8 cellular contexts compared by ENCODE assay signal in the genomic region with DNA sequence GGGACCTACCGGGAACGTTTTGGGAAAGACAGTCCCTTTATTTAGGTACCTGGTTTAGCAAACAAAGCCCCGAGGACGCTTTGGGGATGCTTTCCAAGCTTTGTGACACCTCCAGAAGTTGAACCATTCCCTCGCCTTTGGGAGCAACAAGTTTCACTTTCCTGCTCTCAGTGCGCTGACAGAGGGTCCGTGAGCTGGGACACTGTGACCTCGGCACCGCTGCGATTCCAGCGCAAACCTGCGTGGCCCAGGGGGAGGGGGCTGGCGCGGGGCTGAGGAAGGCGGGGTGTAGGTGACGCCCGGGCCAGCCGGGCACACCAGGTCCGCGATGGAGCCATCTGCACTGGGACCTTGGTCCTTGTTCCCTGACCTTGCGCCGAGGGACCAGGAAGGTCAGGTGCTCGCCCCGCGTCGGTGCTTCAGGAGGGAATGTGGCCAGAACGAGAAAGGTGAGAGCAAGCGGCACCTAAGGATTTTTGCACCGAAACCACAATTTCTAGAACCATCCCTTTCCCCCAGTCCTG. TPM values are rescaled to one million over a fixed set of nuclear protein-coding genes. Genes with fewer than 3 reads are reported as not detected.
A peak's percentile ranks its signal among the peaks of the same experiment; 100 is the strongest.
DNase-seq lines count a peak whose midpoint lies in the region; ATAC-seq and TF ChIP-seq lines count a peak whose summit lies in the region.

No MANE protein-coding gene starts in this region.

- H3K4me3 ChIP-seq in HUES48 (ENCODE audit: low read depth, low read length): peak overlapping the region; percentile 72
- H3K4me3 ChIP-seq in ascending aorta: peak overlapping the region; percentile 71 to 85

- no peaks in the 10 kb centered on the region for H3K36me3 Mint-ChIP-seq in stimulated activated naive B cell treated with anti-CD40 and anti-IgM and Interleukin-4, amounts not matched to agents 10 μg/mL and 1 μg/mL and 100 μg/mL, for 72 hours

- H3K9me3 ChIP-seq in HUES48 (ENCODE audit: control insufficient read depth, insufficient read depth, low read length): no peaks in the 10 kb centered on the region
- no peaks in the 10 kb centered on the region for H3K9me3 ChIP-seq in ascending aorta

- peak; percentile 30 to 35 for ATAC-seq in stimulated activated naive B cell treated with anti-CD40 and anti-IgM and Interleukin-4, amounts not matched to agents 10 μg/mL and 1 μg/mL and 100 μg/mL, for 72 hours (replicated peaks)

- H3K4me1 Mint-ChIP-seq in stimulated activated naive B cell treated with anti-CD40 and anti-IgM and Interleukin-4, amounts not matched to agents 10 μg/mL and 1 μg/mL and 100 μg/mL, for 72 hours: peaks cover 25 to 47% of the 10 kb centered on the region in 2 donors

- TF ChIP-seq CTCF in ascending aorta (IDR thresholded peaks at IDR 0.05): no peak

- H3K9me3 Mint-ChIP-seq in stimulated activated naive B cell treated with anti-CD40 and anti-IgM and Interleukin-4, amounts not matched to agents 10 μg/mL and 1 μg/mL and 100 μg/mL, for 72 hours: no peaks in the 10 kb centered on the region

- H3K4me1 ChIP-seq in HUES48 (ENCODE audit: control insufficient read depth, insufficient read depth, low read length) (peaks cover 36% of the 10 kb centered on the region), ascending aorta (peaks cover 4 to 5% of the 10 kb centered on the region in 2 donors)

- H3K27ac Mint-ChIP-seq in stimulated activated naive B cell treated with anti-CD40 and anti-IgM and Interleukin-4, amounts not matched to agents 10 μg/mL and 1 μg/mL and 100 μg/mL, for 72 hours: peak overlapping the region; percentile 87

- no peaks in the 10 kb centered on the region for H3K36me3 ChIP-seq in HUES48 (ENCODE audit: control insufficient read depth, insufficient read depth, low read length)
- no peaks in the 10 kb centered on the region for H3K36me3 ChIP-seq in ascending aorta

- H3K27me3 ChIP-seq in HUES48 (ENCODE audit: control insufficient read depth, insufficient read depth, low read length) (peaks cover 80% of the 10 kb centered on the region), ascending aorta (no peaks in the 10 kb centered on the region)

- H3K9ac ChIP-seq in HUES48 (ENCODE audit: low read depth, low read length): no peak overlapping the region

- intact Hi-C loops in ascending aorta (cut with DNase I): loop anchor here (2.0 to 5.0 kb wide), 3 partner anchors 100 to 712 kb away; no protein-coding TSS in a partner anchor

- H3K27ac ChIP-seq in HUES48 (ENCODE audit: low read depth, low read length) (no peak overlapping the region), ascending aorta (peak overlapping the region; percentile 94 to 97)

- DNase-seq in Daoy (ENCODE audit: low read depth): peak; percentile 17
- peak in 1 of 2 donors; percentile 74 for DNase-seq in ascending aorta (ENCODE audit: low spot score in 2 of 2)
- peak; percentile 63 for DNase-seq in islet precursor cell
- no peak for DNase-seq in stimulated activated naive B cell treated with anti-CD40 and anti-IgM and Interleukin-4, amounts not matched to agents 10 μg/mL and 1 μg/mL and 100 μg/mL, for 72 hours
- no peak for DNase-seq in stimulated activated naive CD4-positive, alpha-beta T cell (lab: John Stamatoyannopoulos, UW)
- DNase-seq in HK-2 (ENCODE audit: unreplicated experiment): no peak
- no peak for DNase-seq in activated gamma-delta T cell (lab: John Stamatoyannopoulos, UW)

- H3K4me3 Mint-ChIP-seq in stimulated activated naive B cell treated with anti-CD40 and anti-IgM and Interleukin-4, amounts not matched to agents 10 μg/mL and 1 μg/mL and 100 μg/mL, for 72 hours: peak overlapping the region; percentile 74 to 86

- H3K27me3 Mint-ChIP-seq in stimulated activated naive B cell treated with anti-CD40 and anti-IgM and Interleukin-4, amounts not matched to agents 10 μg/mL and 1 μg/mL and 100 μg/mL, for 72 hours: peaks cover 58 to 70% of the 10 kb centered on the region in 2 donors

RNA-seq across cellular contexts. Expression of gene NPR3, which starts 0.7 kb away (rescaled TPM):
- total RNA-seq in Daoy (2014; rRNA removed; shearing (Covaris generic)): 0.71 and 0.86 TPM in 2 replicates
- total RNA-seq in ascending aorta: 3.5 TPM

Comparison
In these comparisons a context has a peak if more than half of its experiments do, and no peak if none do; other contexts are left out.
1. DNase-seq: peak in Daoy (single experiment) and islet precursor cell (single experiment); none in stimulated activated naive B cell treated with anti-CD40 and anti-IgM and Interleukin-4, amounts not matched to agents 10 μg/mL and 1 μg/mL and 100 μg/mL, for 72 hours (single experiment), stimulated activated naive CD4-positive, alpha-beta T cell (0 of 6), HK-2 (single experiment) and activated gamma-delta T cell (single experiment).